ENCODE assay signal across 1 cellular context in genomic region chr12:55818140-55818728, GRCh38.
A peak's percentile ranks its signal among the peaks of the same experiment; 100 is the strongest.
TF ChIP-seq lines count a peak whose summit lies in the region.

No MANE protein-coding gene starts in this region.

TF ChIP-seq in GM12878, 131 proteins besides CTCF, POLR2A, EP300 and RAD21 (continued from another document):
- TF ChIP-seq REST (IDR thresholded peaks at IDR 0.05; ENCODE audit: low read depth, low read length): no peak
- peak; percentile 62; the same call in 1 of the 2 replicates for TF ChIP-seq GABPA (IDR thresholded peaks at IDR 0.05; ENCODE audit: low read depth)
- no peak for TF ChIP-seq SIX5 (IDR thresholded peaks at IDR 0.05; ENCODE audit: low read depth, low read length, severe bottlenecking)
- no peak for TF ChIP-seq ZSCAN29 (IDR thresholded peaks at IDR 0.05)
- no peak for TF ChIP-seq HCFC1 (IDR thresholded peaks at IDR 0.05; ENCODE audit: low read length)
- no peak for TF ChIP-seq NR2C1 (IDR thresholded peaks at IDR 0.05)
- no peak for TF ChIP-seq RELB (IDR thresholded peaks at IDR 0.05; ENCODE audit: low read depth)
- TF ChIP-seq BACH1 (IDR thresholded peaks at IDR 0.05; ENCODE audit: borderline replicate concordance): peak; percentile 35
- no peak for TF ChIP-seq YBX1 (IDR thresholded peaks at IDR 0.05)
- 0 out of 2 replicates have a peak, but pooled peaks have one; percentile 63 for TF ChIP-seq LARP7 (IDR thresholded peaks at IDR 0.05)
- TF ChIP-seq ATF7 (IDR thresholded peaks at IDR 0.05; ENCODE audit: low read depth): no peak
- TF ChIP-seq MEF2A (IDR thresholded peaks at IDR 0.05; ENCODE audit: insufficient read depth, low read depth, low read length): no peak
- TF ChIP-seq TAF1 (IDR thresholded peaks at IDR 0.05; ENCODE audit: borderline replicate concordance, low read depth, low read length): no peak
- no peak for TF ChIP-seq ASH2L (IDR thresholded peaks at IDR 0.05; ENCODE audit: borderline replicate concordance, low read depth)
- no peak for TF ChIP-seq SUZ12 (IDR thresholded peaks at IDR 0.05; ENCODE audit: unreplicated experiment)
- no peak for TF ChIP-seq SRF (IDR thresholded peaks at IDR 0.05; ENCODE audit: low read depth in 2 of 2, low read length in 2 of 2)
- peak; percentile 13 for TF ChIP-seq KLF5 (IDR thresholded peaks at IDR 0.05; ENCODE audit: partially characterized antibody)
- no peak for TF ChIP-seq FOXK2 (IDR thresholded peaks at IDR 0.05)
- no peak for TF ChIP-seq CREM (IDR thresholded peaks at IDR 0.05; ENCODE audit: low read depth)
- no peak; the same call in 1 of the 2 replicates for TF ChIP-seq NBN (IDR thresholded peaks at IDR 0.05)
- TF ChIP-seq CHD1 (IDR thresholded peaks at IDR 0.05; ENCODE audit: low read depth, low read length): no peak
- TF ChIP-seq CHD2 (IDR thresholded peaks at IDR 0.05; ENCODE audit: borderline replicate concordance, low read depth, low read length): no peak
- peak; percentile 57; the same call in 1 of the 2 replicates for TF ChIP-seq NKRF (conservative IDR thresholded peaks at IDR 0.05)
- no peak for TF ChIP-seq CEBPB (IDR thresholded peaks at IDR 0.05; ENCODE audit: borderline replicate concordance in 1 of 2, low read depth in 2 of 2, low read length in 2 of 2)
- no peak for TF ChIP-seq JUNB (IDR thresholded peaks at IDR 0.05)
- no peak for TF ChIP-seq BCLAF1 (IDR thresholded peaks at IDR 0.05)
- no peak for TF ChIP-seq E2F4 (IDR thresholded peaks at IDR 0.05; ENCODE audit: low read depth, low read length)
- TF ChIP-seq ATF2 (IDR thresholded peaks at IDR 0.05; ENCODE audit: low read length): no peak
- no peak for TF ChIP-seq SMARCA5 (IDR thresholded peaks at IDR 0.05)
- no peak for TF ChIP-seq MEF2B (IDR thresholded peaks at IDR 0.05; ENCODE audit: partially characterized antibody, poor library complexity, severe bottlenecking)
- no peak for TF ChIP-seq RCOR1 (conservative IDR thresholded peaks at IDR 0.05; ENCODE audit: low read depth, low read length)
- peak; percentile 53; the same call in 1 of the 2 replicates for TF ChIP-seq ZBTB40 (IDR thresholded peaks at IDR 0.05; ENCODE audit: borderline replicate concordance)
- no peak for TF ChIP-seq MYC (IDR thresholded peaks at IDR 0.05; ENCODE audit: insufficient read depth, insufficient read length, insufficient replicate concordance, low read length, severe bottlenecking)
- TF ChIP-seq NFIC (IDR thresholded peaks at IDR 0.05; ENCODE audit: low read depth, low read length): no peak
- no peak for TF ChIP-seq BMI1 (IDR thresholded peaks at IDR 0.05; ENCODE audit: borderline replicate concordance)
- TF ChIP-seq CBFB (IDR thresholded peaks at IDR 0.05; ENCODE audit: low read depth): no peak
- TF ChIP-seq SKIL (IDR thresholded peaks at IDR 0.05; ENCODE audit: low read depth, poor library complexity, severe bottlenecking): no peak
TF ChIP-seq in GM12878: peak in this region for 8.
